Comparison of ENCODE assay signal across 8 cellular contexts in genomic region chr3:47283596-47284364, GRCh38. TPM values are rescaled to one million over a fixed set of nuclear protein-coding genes. Genes with fewer than 3 reads are reported as not detected.
DNase-seq lines count a peak whose midpoint lies in the region; ATAC-seq, FAIRE-seq and TF ChIP-seq lines count a peak whose summit lies in the region.

No MANE protein-coding gene starts in this region.

- DNase-seq in GM12865 (ENCODE audit: low read depth), result peak; percentile 56
- DNase-seq in RPMI7951 (ENCODE audit: low read depth), result peak; percentile 11
- DNase-seq in K562 (ENCODE audit: extremely low read depth in 1 of 4, low spot score in 3 of 4), result peak; percentile 36 to 62 (median 48)
- peak; percentile 8 for DNase-seq in stimulated activated CD4-positive, alpha-beta T cell treated with anti-CD3 and anti-CD28 coated beads, Interleukin-4, amount 100 ng/mL, for 4 hours
- DNase-seq in posterior cingulate gyrus, result no peak
- no peak for DNase-seq in NCI-H510A treated with DMSO at 0.1 percent for 48 hours (lab: John Stamatoyannopoulos, UW)

- WGBS in K562 (ENCODE audit: insufficient coverage, low coverage, missing lambda C conversion rate), result 4% methylated on average over 11 of the region's 12 CpGs

- CTCF ChIA-PET in K562 (lab: Yijun Ruan, JAX; ENCODE audit: low intra/inter-chr PET ratio), result no interaction called here

- H3K27ac ChIP-seq in K562 (ENCODE audit: extremely low read depth, low read depth, low read length), result peak overlapping the region; percentile 86
- H3K27ac ChIP-seq in layer of hippocampus (ENCODE audit: low read depth, low read length), result peak overlapping the region; percentile 33

- peak; percentile 37 for ATAC-seq in K562
- no peak for ATAC-seq in HG03432 (IDR thresholded peaks at IDR 0.05; ENCODE audit: unreplicated experiment)

- H3K27me3 ChIP-seq in K562 (ENCODE audit: control insufficient read depth in 2 of 2, insufficient read depth in 2 of 2, low read length in 2 of 2) (no peaks in the 10 kb centered on the region), layer of hippocampus (ENCODE audit: control insufficient read depth, insufficient read depth, low read length) (no peaks in the 10 kb centered on the region)

- H3K9me1 ChIP-seq in K562 (ENCODE audit: control insufficient read depth, insufficient read depth, low read length), result no peaks in the 10 kb centered on the region

- H3K4me2 ChIP-seq in K562 (ENCODE audit: insufficient read depth, low read length), result peak overlapping the region; percentile 97

- peak overlapping the region; percentile 95 for H2AFZ ChIP-seq in K562 (ENCODE audit: low read depth, low read length)

- POLR2A ChIA-PET in K562 (lab: Yijun Ruan, JAX), result interaction anchor here (0.6 to 2.0 kb wide), 6 partner anchors 8 to 916 kb away, joined by 3 to 12 read pairs (median 4); no protein-coding TSS in a partner anchor

- H3K9ac ChIP-seq in K562 (ENCODE audit: insufficient read depth in 1 of 2, low read depth in 2 of 2, low read length in 2 of 2), result peak overlapping the region; percentile 80 to 98

- peaks cover 12 to 14% of the 10 kb centered on the region in 2 experiments for H3K4me1 ChIP-seq in K562 (replicated peaks in 1 of 2; ENCODE audit: control insufficient read depth in 2 of 2, insufficient read depth in 2 of 2, low read length in 2 of 2)

- TF ChIP-seq CTCF in GM12865 (IDR thresholded peaks at IDR 0.05; ENCODE audit: insufficient read depth, low read depth, low read length, missing control alignments), result no peak
- no peak for TF ChIP-seq CTCF in K562 (IDR thresholded peaks at IDR 0.05 in 2 of 3, conservative IDR thresholded peaks at IDR 0.05 in 1 of 3; ENCODE audit: insufficient read depth in 2 of 3, low read depth in 1 of 3, low read length in 3 of 3)

- H4K20me1 ChIP-seq in K562 (replicated peaks; ENCODE audit: control insufficient read depth, insufficient read depth, low read length), result no peaks in the 10 kb centered on the region

- TF ChIP-seq POLR2A in K562 (conservative IDR thresholded peaks at IDR 0.05), result no peak

- no peak for TF ChIP-seq RAD21 in K562 (CRISPR knock-in tag; conservative IDR thresholded peaks at IDR 0.05 in 1 of 2, IDR thresholded peaks at IDR 0.05 in 1 of 2)

- FAIRE-seq in K562 (lab: Jason Lieb, UNC), result peak; percentile 73

- no TSS peak for BruUV-seq in K562 (replicated peaks; lab: Mats Ljungman, UMichigan)

- in situ Hi-C loops in K562 (cut with MboI), result loop anchor here (5.0 kb wide), 1 partner anchor 39 kb away; no protein-coding TSS in a partner anchor

- peaks cover 73% of the 10 kb centered on the region for H3K79me2 ChIP-seq in K562 (ENCODE audit: control insufficient read depth, insufficient read depth, low read length)

- intact Hi-C loops in K562 (cut with micrococcal nuclease) (loop anchor here (1.0 kb wide), 1 partner anchor 32 kb away; no protein-coding TSS in a partner anchor), posterior cingulate gyrus (cut with DNase I) (loop anchor here (5.0 to 10.0 kb wide), 2 partner anchors 101 to 306 kb away; partner anchors contain the start of genes CCDC12, NBEAL2 and PTPN23)

- peak overlapping the region; percentile 63 for H3K4me3 ChIP-seq in GM12865 (ENCODE audit: low read depth, low read length)
- peak overlapping the region; percentile 82 for H3K4me3 ChIP-seq in K562

- TF ChIP-seq EP300 in K562 (IDR thresholded peaks at IDR 0.05; ENCODE audit: low read length), result no peak

- no peaks in the 10 kb centered on the region for H3K9me3 ChIP-seq in K562 (replicated peaks; ENCODE audit: control insufficient read depth, insufficient read depth, low read depth, low read length)

- peaks cover 39% of the 10 kb centered on the region for H3K36me3 ChIP-seq in K562 (ENCODE audit: control insufficient read depth, insufficient read depth, low read length)

TF ChIP-seq in K562, 482 proteins besides CTCF, POLR2A, EP300 and RAD21 (continues in another document):
- TF ChIP-seq, protein P1, sequence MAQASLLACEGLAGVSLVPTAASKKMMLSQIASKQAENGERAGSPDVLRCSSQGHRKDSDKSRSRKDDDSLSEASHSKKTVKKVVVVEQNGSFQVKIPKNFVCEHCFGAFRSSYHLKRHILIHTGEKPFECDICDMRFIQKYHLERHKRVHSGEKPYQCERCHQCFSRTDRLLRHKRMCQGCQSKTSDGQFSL (CRISPR knock-in tag; IDR thresholded peaks at IDR 0.05), result no peak
- TF ChIP-seq, protein P1 (tag; IDR thresholded peaks at IDR 0.05), result no peak
- no peak for TF ChIP-seq SNRNP70 (optimal IDR thresholded peaks at IDR 0.05; ENCODE audit: low read depth, low read length)
- TF ChIP-seq E2F6 (IDR thresholded peaks at IDR 0.05; ENCODE audit: borderline replicate concordance in 1 of 2, extremely low read depth in 1 of 2, insufficient read depth in 1 of 2, insufficient read length in 1 of 2, low read depth in 1 of 2, low read length in 1 of 2, poor library complexity in 1 of 2, severe bottlenecking in 1 of 2), result peak in 1 of 2 experiments; percentile 56
- TF ChIP-seq NCOR1 (IDR thresholded peaks at IDR 0.05), result no peak
- no peak for TF ChIP-seq SLC30A9 (CRISPR knock-in tag; IDR thresholded peaks at IDR 0.05)
- TF ChIP-seq SOX6 (IDR thresholded peaks at IDR 0.05), result no peak
- no peak for TF ChIP-seq NR3C1 (CRISPR knock-in tag; IDR thresholded peaks at IDR 0.05)
- no peak for TF ChIP-seq POLR2AphosphoS2 (IDR thresholded peaks at IDR 0.05; ENCODE audit: low read length)
- TF ChIP-seq, protein P2, sequence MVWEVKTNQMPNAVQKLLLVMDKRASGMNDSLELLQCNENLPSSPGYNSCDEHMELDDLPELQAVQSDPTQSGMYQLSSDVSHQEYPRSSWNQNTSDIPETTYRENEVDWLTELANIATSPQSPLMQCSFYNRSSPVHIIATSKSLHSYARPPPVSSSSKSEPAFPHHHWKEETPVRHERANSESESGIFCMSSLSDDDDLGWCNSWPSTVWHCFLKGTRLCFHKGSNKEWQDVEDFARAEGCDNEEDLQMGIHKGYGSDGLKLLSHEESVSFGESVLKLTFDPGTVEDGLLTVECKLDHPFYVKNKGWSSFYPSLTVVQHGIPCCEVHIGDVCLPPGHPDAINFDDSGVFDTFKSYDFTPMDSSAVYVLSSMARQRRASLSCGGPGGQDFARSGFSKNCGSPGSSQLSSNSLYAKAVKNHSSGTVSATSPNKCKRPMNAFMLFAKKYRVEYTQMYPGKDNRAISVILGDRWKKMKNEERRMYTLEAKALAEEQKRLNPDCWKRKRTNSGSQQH (CRISPR knock-in tag; IDR thresholded peaks at IDR 0.05), result no peak
- TF ChIP-seq ZNF551 (CRISPR knock-in tag; IDR thresholded peaks at IDR 0.05), result no peak
- peak; percentile 4 for TF ChIP-seq SAP30 (IDR thresholded peaks at IDR 0.05; ENCODE audit: borderline replicate concordance, insufficient read depth, low read depth, low read length, poor library complexity, severe bottlenecking)

RNA-seq across cellular contexts. Expression of gene KLHL18, which starts 1.0 kb away (rescaled TPM):
- total RNA-seq in RPMI7951 (2014; rRNA removed; shearing (Covaris generic)), result 24.6 and 27.1 TPM in 2 replicates
- total RNA-seq in K562 (2011; cell fraction: chromatin; rRNA removed; ENCODE audit: low replicate concordance), result 54.7 and 60.1 TPM in 2 replicates
- total RNA-seq in K562 (2011; cell fraction: nucleolus; rRNA removed), result 43.5 and 49.7 TPM in 2 replicates
- 55.2 and 67.2 TPM in 2 replicates for total RNA-seq in K562 (2011; cell fraction: nucleoplasm; rRNA removed)
- total RNA-seq in K562 (2014; rRNA removed), result 26.7 and 34.9 TPM in 2 replicates
- total RNA-seq in K562 (2014; rRNA removed; fragmentation: Illumina TruSeq; extraction: Trizol), result 30.5 and 30.8 TPM in 2 replicates
- 33.5 and 34.9 TPM in 2 replicates for total RNA-seq in K562 (2015; rRNA removed; fragmentation: Illumina TruSeq; extraction: Trizol)
- 70.8 and 79.5 TPM in 2 replicates for total RNA-seq in K562 (2021)
- 67.4 and 73.7 TPM in 2 replicates for polyA plus RNA-seq in K562 (2011; rRNA removed)
- polyA plus RNA-seq in K562 (2011; cell fraction: cytosol; rRNA removed), result 80.1 and 102 TPM in 2 replicates
- 39.7 and 55.6 TPM in 2 replicates for polyA plus RNA-seq in K562 (2011; cell fraction: nucleus; rRNA removed)
- 27.1 and 110 TPM in 2 replicates for polyA plus RNA-seq in K562 (2012)
- polyA plus RNA-seq in K562 (2014; fragmentation: Illumina TruSeq; extraction: Trizol), result 48.7 and 52.9 TPM in 2 replicates
- polyA plus RNA-seq in K562 (2014; fragmentation: Nextera tagmentation; extraction: Ambion mirVana), result 10 to 100 TPM; 81.5 to 97.5 TPM
- 40.4 and 43.6 TPM in 2 replicates for polyA plus RNA-seq in K562 (2014; rRNA removed)
- polyA minus RNA-seq in K562 (2011; rRNA and poly(A)+ RNA removed), result 38.9 and 57.3 TPM in 2 replicates
- 18.8 and 37.2 TPM in 2 replicates for polyA minus RNA-seq in K562 (2011; cell fraction: cytosol; rRNA and poly(A)+ RNA removed)
- polyA minus RNA-seq in K562 (2011; cell fraction: nucleus; rRNA and poly(A)+ RNA removed), result 24.2 and 31.7 TPM in 2 replicates

RNA-seq across cellular contexts. Expression of gene KIF9, which starts 1.2 kb away (rescaled TPM):
- 20.0 and 22.1 TPM in 2 replicates for total RNA-seq in RPMI7951 (2014; rRNA removed; shearing (Covaris generic))
- 13.2 and 14.9 TPM in 2 replicates for total RNA-seq in K562 (2011; cell fraction: chromatin; rRNA removed; ENCODE audit: low replicate concordance)
- 8.4 and 13.3 TPM in 2 replicates for total RNA-seq in K562 (2011; cell fraction: nucleolus; rRNA removed)
- total RNA-seq in K562 (2011; cell fraction: nucleoplasm; rRNA removed), result 7.8 and 11.1 TPM in 2 replicates
- 24.4 and 31.7 TPM in 2 replicates for total RNA-seq in K562 (2014; rRNA removed)
- total RNA-seq in K562 (2014; rRNA removed; fragmentation: Illumina TruSeq; extraction: Trizol), result 25.0 and 26.9 TPM in 2 replicates
- total RNA-seq in K562 (2015; rRNA removed; fragmentation: Illumina TruSeq; extraction: Trizol), result 21.4 and 21.5 TPM in 2 replicates
- total RNA-seq in K562 (2021), result 20.4 and 26.3 TPM in 2 replicates
- polyA plus RNA-seq in K562 (2011; rRNA removed), result 11.7 and 19.5 TPM in 2 replicates
- 10.2 and 12.0 TPM in 2 replicates for polyA plus RNA-seq in K562 (2011; cell fraction: cytosol; rRNA removed)
- 9.9 and 12.5 TPM in 2 replicates for polyA plus RNA-seq in K562 (2011; cell fraction: nucleus; rRNA removed)
- 22.9 and 34.6 TPM in 2 replicates for polyA plus RNA-seq in K562 (2012)
- polyA plus RNA-seq in K562 (2014; fragmentation: Illumina TruSeq; extraction: Trizol), result 16.9 and 19.5 TPM in 2 replicates
- 10 to 100 TPM; 52.1 to 56.9 TPM for polyA plus RNA-seq in K562 (2014; fragmentation: Nextera tagmentation; extraction: Ambion mirVana)
- 29.1 and 33.8 TPM in 2 replicates for polyA plus RNA-seq in K562 (2014; rRNA removed)
- polyA minus RNA-seq in K562 (2011; rRNA and poly(A)+ RNA removed), result 8.8 and 10.7 TPM in 2 replicates
- 5.1 and 6.4 TPM in 2 replicates for polyA minus RNA-seq in K562 (2011; cell fraction: cytosol; rRNA and poly(A)+ RNA removed)
- 4.2 and 5.3 TPM in 2 replicates for polyA minus RNA-seq in K562 (2011; cell fraction: nucleus; rRNA and poly(A)+ RNA removed)

Comparison
In these comparisons a context has a peak if more than half of its experiments do, and no peak if none do; other contexts are left out.
1. DNase-seq: peak in GM12865 (single experiment), RPMI7951 (single experiment), K562 (4 of 4) and stimulated activated CD4-positive, alpha-beta T cell treated with anti-CD3 and anti-CD28 coated beads, Interleukin-4, amount 100 ng/mL, for 4 hours (2 of 2); none in posterior cingulate gyrus (0 of 10) and NCI-H510A treated with DMSO at 0.1 percent for 48 hours (single experiment).